In genomic region chr2:102368461-102369109, GRCh38 we compare ENCODE assay signal across 20 cellular contexts. TPM values are rescaled to one million over a fixed set of nuclear protein-coding genes. Genes with fewer than 3 reads are reported as not detected.
A peak's percentile ranks its signal among the peaks of the same experiment; 100 is the strongest.
DNase-seq lines count a peak whose midpoint lies in the region; ATAC-seq lines count a peak whose summit lies in the region.
"Had no signal": no experiment of that assay in that cellular context is flagged by ENCODE, and none has a peak within 500 bp of the region (broad histone marks: within the 10 kb centered on the region; RNA-seq: fewer than 3 reads in every experiment).

No MANE protein-coding gene starts in this region.

- no peaks in the 10 kb centered on the region for H3K27me3 Mint-ChIP-seq in activated T-helper 1 cell treated with anti-CD3 and anti-CD28 coated beads, Interleukin-12 subunit alpha, Interleukin-12 subunit beta, Interleukin-2, Interleukin-4 antibody, amounts not matched to agents 30 ng/mL and 10 ng/mL and 1 ng/mL, durations not matched to agents 14 hours and 24 hours and 36 hours (ENCODE audit: insufficient read depth)
- H3K27me3 Mint-ChIP-seq in central memory CD8-positive, alpha-beta T cell, result no peaks in the 10 kb centered on the region
- H3K27me3 Mint-ChIP-seq in stimulated activated naive CD8-positive, alpha-beta T cell treated with anti-CD3 and anti-CD28 coated beads, Interleukin-15, amount 100 ng/mL, for 72 hours, result no peaks in the 10 kb centered on the region

- H3K9me3 Mint-ChIP-seq in activated T-helper 1 cell treated with anti-CD3 and anti-CD28 coated beads, Interleukin-12 subunit alpha, Interleukin-12 subunit beta, Interleukin-2, Interleukin-4 antibody, amounts not matched to agents 30 ng/mL and 10 ng/mL and 1 ng/mL, durations not matched to agents 14 hours and 24 hours and 36 hours, result peaks cover 26% of the 10 kb centered on the region
- peaks cover 17% of the 10 kb centered on the region for H3K9me3 Mint-ChIP-seq in central memory CD8-positive, alpha-beta T cell
- H3K9me3 Mint-ChIP-seq in stimulated activated naive CD8-positive, alpha-beta T cell treated with anti-CD3 and anti-CD28 coated beads, Interleukin-15, amount 100 ng/mL, for 72 hours, result peaks cover 32 to 49% of the 10 kb centered on the region in 2 donors

- H3K4me3 Mint-ChIP-seq in activated T-helper 1 cell treated with anti-CD3 and anti-CD28 coated beads, Interleukin-12 subunit alpha, Interleukin-12 subunit beta, Interleukin-2, Interleukin-4 antibody, amounts not matched to agents 30 ng/mL and 10 ng/mL and 1 ng/mL, durations not matched to agents 14 hours and 24 hours and 36 hours, result peak overlapping the region; percentile 66
- H3K4me3 Mint-ChIP-seq in central memory CD8-positive, alpha-beta T cell, result peak overlapping the region; percentile 69
- H3K4me3 Mint-ChIP-seq in stimulated activated naive CD8-positive, alpha-beta T cell treated with anti-CD3 and anti-CD28 coated beads, Interleukin-15, amount 100 ng/mL, for 72 hours, result peak overlapping the region; percentile 30 to 60
- H3K4me3 Mint-ChIP-seq: GM23338, neural crest cell had no signal

- peak; percentile 41 for DNase-seq in activated naive CD4-positive, alpha-beta T cell treated with Interleukin-2 at 50 U/mL for 16 hours
- DNase-seq in activated naive CD4-positive, alpha-beta T cell treated with anti-CD3 and anti-CD28 coated beads, Interleukin-2, amount 50 U/mL, for 16 hours, result no peak
- no peak for DNase-seq in activated T-helper 1 cell treated with anti-CD3 and anti-CD28 coated beads, Interleukin-12 subunit alpha, Interleukin-12 subunit beta, Interleukin-2, Interleukin-4 antibody, amounts not matched to agents 30 ng/mL and 10 ng/mL and 1 ng/mL, durations not matched to agents 14 hours and 24 hours and 36 hours (ENCODE audit: low spot score)
- no peak for DNase-seq in central memory CD8-positive, alpha-beta T cell (ENCODE audit: low spot score in 2 of 2)
- no peak for DNase-seq in stimulated activated naive CD8-positive, alpha-beta T cell treated with anti-CD3 and anti-CD28 coated beads, Interleukin-15, amount 100 ng/mL, for 72 hours
- DNase-seq in DMS114 treated with DMSO at 0.1 percent for 48 hours (lab: John Stamatoyannopoulos, UW; ENCODE audit: unreplicated experiment) (no peak), midbrain (lab: John Stamatoyannopoulos, UW) (no peak), SW480 (ENCODE audit: low spot score) (no peak)
- DNase-seq: Kasumi-1, mesendoderm, NCI-H1105, NCI-H2171, upper lobe of right lung had no signal

- no peak for ATAC-seq in central memory CD8-positive, alpha-beta T cell (replicated peaks; ENCODE audit: extremely low read depth, poor library complexity, severe bottlenecking)
- ATAC-seq in stimulated activated naive CD8-positive, alpha-beta T cell treated with anti-CD3 and anti-CD28 coated beads, Interleukin-15, amount 100 ng/mL, for 72 hours, result no peak
- ATAC-seq: gastroesophageal sphincter, GM23338, Panc1, upper lobe of right lung had no signal

- intact Hi-C loops in activated T-helper 1 cell treated with anti-CD3 and anti-CD28 coated beads, Interleukin-12 subunit alpha, Interleukin-12 subunit beta, Interleukin-2, Interleukin-4 antibody, amounts not matched to agents 30 ng/mL and 10 ng/mL and 1 ng/mL, durations not matched to agents 14 hours and 24 hours and 36 hours (cut with micrococcal nuclease), result loop anchor here (1.0 to 10.0 kb wide), 7 partner anchors 8 to 1061 kb away; partner anchors contain the start of gene RNF149

- H3K36me3 Mint-ChIP-seq in activated T-helper 1 cell treated with anti-CD3 and anti-CD28 coated beads, Interleukin-12 subunit alpha, Interleukin-12 subunit beta, Interleukin-2, Interleukin-4 antibody, amounts not matched to agents 30 ng/mL and 10 ng/mL and 1 ng/mL, durations not matched to agents 14 hours and 24 hours and 36 hours (ENCODE audit: low read depth), result peaks cover 86% of the 10 kb centered on the region
- H3K36me3 Mint-ChIP-seq in central memory CD8-positive, alpha-beta T cell (ENCODE audit: insufficient read depth), result peaks cover 20% of the 10 kb centered on the region

- H3K27ac Mint-ChIP-seq in activated T-helper 1 cell treated with anti-CD3 and anti-CD28 coated beads, Interleukin-12 subunit alpha, Interleukin-12 subunit beta, Interleukin-2, Interleukin-4 antibody, amounts not matched to agents 30 ng/mL and 10 ng/mL and 1 ng/mL, durations not matched to agents 14 hours and 24 hours and 36 hours, result peak overlapping the region; percentile 97
- H3K27ac Mint-ChIP-seq in central memory CD8-positive, alpha-beta T cell (ENCODE audit: low read depth), result peak overlapping the region; percentile 88
- peak overlapping the region; percentile 78 to 84 for H3K27ac Mint-ChIP-seq in stimulated activated naive CD8-positive, alpha-beta T cell treated with anti-CD3 and anti-CD28 coated beads, Interleukin-15, amount 100 ng/mL, for 72 hours
- H3K27ac Mint-ChIP-seq: GM23338 had no signal

- peaks cover 80% of the 10 kb centered on the region for H3K4me1 Mint-ChIP-seq in activated T-helper 1 cell treated with anti-CD3 and anti-CD28 coated beads, Interleukin-12 subunit alpha, Interleukin-12 subunit beta, Interleukin-2, Interleukin-4 antibody, amounts not matched to agents 30 ng/mL and 10 ng/mL and 1 ng/mL, durations not matched to agents 14 hours and 24 hours and 36 hours (ENCODE audit: low read depth)
- peaks cover 59% of the 10 kb centered on the region for H3K4me1 Mint-ChIP-seq in central memory CD8-positive, alpha-beta T cell
- H3K4me1 Mint-ChIP-seq in stimulated activated naive CD8-positive, alpha-beta T cell treated with anti-CD3 and anti-CD28 coated beads, Interleukin-15, amount 100 ng/mL, for 72 hours, result peaks cover 78% of the 10 kb centered on the region
- H3K4me1 Mint-ChIP-seq: GM23338, neural crest cell had no signal

RNA-seq across cellular contexts. Expression of gene IL18R1, which starts 13.0 kb away (rescaled TPM):
- 57.8 and 61.3 TPM in 2 replicates for total RNA-seq in activated T-helper 1 cell treated with anti-CD3 and anti-CD28 coated beads, Interleukin-12 subunit alpha, Interleukin-12 subunit beta, Interleukin-2, Interleukin-4 antibody, amounts not matched to agents 30 ng/mL and 10 ng/mL and 1 ng/mL, durations not matched to agents 14 hours and 24 hours and 36 hours
- total RNA-seq: neural crest cell had no signal

RNA-seq across cellular contexts. Expression of gene IL18RAP, which starts 54.4 kb away (rescaled TPM):
- 37.1 and 38.4 TPM in 2 replicates for total RNA-seq in activated T-helper 1 cell treated with anti-CD3 and anti-CD28 coated beads, Interleukin-12 subunit alpha, Interleukin-12 subunit beta, Interleukin-2, Interleukin-4 antibody, amounts not matched to agents 30 ng/mL and 10 ng/mL and 1 ng/mL, durations not matched to agents 14 hours and 24 hours and 36 hours
- total RNA-seq: Daoy, GM23338, HT1080, neural crest cell, smooth muscle cell had no signal

RNA-seq across cellular contexts. Expression of gene IL1RL1, which starts 57.2 kb away (rescaled TPM):
- 3.9 and 4.8 TPM in 2 replicates for total RNA-seq in activated T-helper 1 cell treated with anti-CD3 and anti-CD28 coated beads, Interleukin-12 subunit alpha, Interleukin-12 subunit beta, Interleukin-2, Interleukin-4 antibody, amounts not matched to agents 30 ng/mL and 10 ng/mL and 1 ng/mL, durations not matched to agents 14 hours and 24 hours and 36 hours
- total RNA-seq: Daoy, GM23338, HT1080, neural crest cell had no signal
